ENCODE assay signal across 1 cellular context in the genomic region with DNA sequence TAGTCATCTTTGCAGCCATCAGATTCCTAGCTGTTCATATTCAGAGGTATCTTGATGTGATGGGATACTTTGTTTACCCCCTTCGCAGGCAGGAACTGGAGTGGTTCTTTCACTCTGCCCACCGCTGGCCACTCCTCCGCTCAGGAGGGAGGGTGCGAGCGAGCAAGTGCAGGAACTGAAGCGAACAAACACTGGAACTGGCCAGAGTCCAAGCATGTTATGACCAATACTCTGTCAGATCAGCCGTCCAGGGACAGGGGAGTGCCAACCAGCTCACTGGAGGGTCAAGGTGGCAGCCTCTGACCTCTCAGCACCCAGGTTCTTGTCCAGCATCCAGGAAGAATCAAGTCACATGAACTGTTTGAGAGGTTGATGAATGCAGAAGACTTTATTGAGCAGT.
TF ChIP-seq lines count a peak whose summit lies in the region.

No MANE protein-coding gene starts in this region.

TF ChIP-seq in HepG2, 621 proteins besides CTCF, POLR2A, EP300 and RAD21 (continued from another document and continues in another):
- TF ChIP-seq, protein P1, sequence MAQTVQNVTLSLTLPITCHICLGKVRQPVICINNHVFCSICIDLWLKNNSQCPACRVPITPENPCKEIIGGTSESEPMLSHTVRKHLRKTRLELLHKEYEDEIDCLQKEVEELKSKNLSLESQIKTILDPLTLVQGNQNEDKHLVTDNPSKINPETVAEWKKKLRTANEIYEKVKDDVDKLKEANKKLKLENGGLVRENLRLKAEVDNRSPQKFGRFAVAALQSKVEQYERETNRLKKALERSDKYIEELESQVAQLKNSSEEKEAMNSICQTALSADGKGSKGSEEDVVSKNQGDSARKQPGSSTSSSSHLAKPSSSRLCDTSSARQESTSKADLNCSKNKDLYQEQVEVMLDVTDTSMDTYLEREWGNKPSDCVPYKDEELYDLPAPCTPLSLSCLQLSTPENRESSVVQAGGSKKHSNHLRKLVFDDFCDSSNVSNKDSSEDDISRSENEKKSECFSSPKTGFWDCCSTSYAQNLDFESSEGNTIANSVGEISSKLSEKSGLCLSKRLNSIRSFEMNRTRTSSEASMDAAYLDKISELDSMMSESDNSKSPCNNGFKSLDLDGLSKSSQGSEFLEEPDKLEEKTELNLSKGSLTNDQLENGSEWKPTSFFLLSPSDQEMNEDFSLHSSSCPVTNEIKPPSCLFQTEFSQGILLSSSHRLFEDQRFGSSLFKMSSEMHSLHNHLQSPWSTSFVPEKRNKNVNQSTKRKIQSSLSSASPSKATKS (CRISPR knock-in tag; IDR thresholded peaks at IDR 0.05), result no peak
- no peak for TF ChIP-seq ZBTB39 (CRISPR knock-in tag; IDR thresholded peaks at IDR 0.05)
- TF ChIP-seq, protein P2, sequence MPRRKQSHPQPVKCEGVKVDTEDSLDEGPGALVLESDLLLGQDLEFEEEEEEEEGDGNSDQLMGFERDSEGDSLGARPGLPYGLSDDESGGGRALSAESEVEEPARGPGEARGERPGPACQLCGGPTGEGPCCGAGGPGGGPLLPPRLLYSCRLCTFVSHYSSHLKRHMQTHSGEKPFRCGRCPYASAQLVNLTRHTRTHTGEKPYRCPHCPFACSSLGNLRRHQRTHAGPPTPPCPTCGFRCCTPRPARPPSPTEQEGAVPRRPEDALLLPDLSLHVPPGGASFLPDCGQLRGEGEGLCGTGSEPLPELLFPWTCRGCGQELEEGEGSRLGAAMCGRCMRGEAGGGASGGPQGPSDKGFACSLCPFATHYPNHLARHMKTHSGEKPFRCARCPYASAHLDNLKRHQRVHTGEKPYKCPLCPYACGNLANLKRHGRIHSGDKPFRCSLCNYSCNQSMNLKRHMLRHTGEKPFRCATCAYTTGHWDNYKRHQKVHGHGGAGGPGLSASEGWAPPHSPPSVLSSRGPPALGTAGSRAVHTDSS (CRISPR knock-in tag; conservative IDR thresholded peaks at IDR 0.05), result no peak
- no peak for TF ChIP-seq FOXK1 (CRISPR knock-in tag; IDR thresholded peaks at IDR 0.05; ENCODE audit: borderline replicate concordance, low read depth)
- no peak for TF ChIP-seq MEF2D (CRISPR knock-in tag; IDR thresholded peaks at IDR 0.05)
- TF ChIP-seq HMGXB3 (CRISPR knock-in tag; IDR thresholded peaks at IDR 0.05; ENCODE audit: borderline replicate concordance), result peak; percentile 56; the same call in 1 of the 2 replicates
- no peak for TF ChIP-seq ZSCAN12 (CRISPR knock-in tag; IDR thresholded peaks at IDR 0.05)
- no peak for TF ChIP-seq ZFP1 (CRISPR knock-in tag; IDR thresholded peaks at IDR 0.05)
- TF ChIP-seq RBM22 (optimal IDR thresholded peaks at IDR 0.05; ENCODE audit: low read length), result no peak
- 0 out of 2 replicates have a peak, but pooled peaks have one; percentile 24 for TF ChIP-seq FOXJ3 (CRISPR knock-in tag; IDR thresholded peaks at IDR 0.05; ENCODE audit: borderline replicate concordance)
- no peak for TF ChIP-seq ZNF660 (CRISPR knock-in tag; IDR thresholded peaks at IDR 0.05; ENCODE audit: borderline replicate concordance, low read depth)
- no peak for TF ChIP-seq ZNF354B (CRISPR knock-in tag; IDR thresholded peaks at IDR 0.05)
- TF ChIP-seq PPARG (CRISPR knock-in tag; conservative IDR thresholded peaks at IDR 0.05), result no peak; the same call in 1 of the 2 replicates
- no peak for TF ChIP-seq STAT6 (CRISPR knock-in tag; IDR thresholded peaks at IDR 0.05; ENCODE audit: borderline replicate concordance)
- TF ChIP-seq ZNF235 (CRISPR knock-in tag; IDR thresholded peaks at IDR 0.05; ENCODE audit: borderline replicate concordance), result no peak
- TF ChIP-seq NKX3-1 (CRISPR knock-in tag; IDR thresholded peaks at IDR 0.05), result no peak
- no peak for TF ChIP-seq CSRNP1 (CRISPR knock-in tag; IDR thresholded peaks at IDR 0.05)
- no peak for TF ChIP-seq KLF6 (CRISPR knock-in tag; IDR thresholded peaks at IDR 0.05)
- no peak for TF ChIP-seq FOXK2 (IDR thresholded peaks at IDR 0.05)
- no peak for TF ChIP-seq ZNF33A (CRISPR knock-in tag; IDR thresholded peaks at IDR 0.05; ENCODE audit: borderline replicate concordance)
- TF ChIP-seq ZNF598 (CRISPR knock-in tag; IDR thresholded peaks at IDR 0.05; ENCODE audit: borderline replicate concordance), result peak; percentile 63; the same call in 1 of the 2 replicates
- TF ChIP-seq RFX5 (IDR thresholded peaks at IDR 0.05; ENCODE audit: low read depth, low read length), result no peak
- no peak for TF ChIP-seq IKZF1 (IDR thresholded peaks at IDR 0.05)
- peak; percentile 88 for TF ChIP-seq ZMYM4 (CRISPR knock-in tag; IDR thresholded peaks at IDR 0.05)
- no peak for TF ChIP-seq ZNF770 (CRISPR knock-in tag; IDR thresholded peaks at IDR 0.05)
- no peak for TF ChIP-seq MTA3 (CRISPR knock-in tag; IDR thresholded peaks at IDR 0.05)
- no peak for TF ChIP-seq ZNF10 (CRISPR knock-in tag; IDR thresholded peaks at IDR 0.05; ENCODE audit: borderline replicate concordance, low read depth)
- no peak for TF ChIP-seq ZFP62 (CRISPR knock-in tag; IDR thresholded peaks at IDR 0.05)
- TF ChIP-seq DMTF1 (CRISPR knock-in tag; IDR thresholded peaks at IDR 0.05), result no peak
- TF ChIP-seq SMC3 (IDR thresholded peaks at IDR 0.05; ENCODE audit: low read length), result no peak
- no peak for TF ChIP-seq REST (IDR thresholded peaks at IDR 0.05; ENCODE audit: borderline replicate concordance in 1 of 2, low read depth in 1 of 2, low read length in 2 of 2)
